8 cellular contexts compared by ENCODE assay signal in genomic region chr7:144391823-144392255, GRCh38. TPM values are rescaled to one million over a fixed set of nuclear protein-coding genes. Genes with fewer than 3 reads are reported as not detected.
DNase-seq lines count a peak whose midpoint lies in the region; ATAC-seq and TF ChIP-seq lines count a peak whose summit lies in the region.

No MANE protein-coding gene starts in this region.

- TF ChIP-seq CTCF in HL-60 (IDR thresholded peaks at IDR 0.05; ENCODE audit: insufficient read depth, low read length) (peak; percentile 50), lower lobe of right lung (IDR thresholded peaks at IDR 0.05) (peak; percentile 74), upper lobe of right lung (IDR thresholded peaks at IDR 0.05) (peak; percentile 69)

- H3K27me3 ChIP-seq in HL-60 (ENCODE audit: insufficient read depth, poor library complexity, severe bottlenecking) (no peaks in the 10 kb centered on the region), lower lobe of right lung (ENCODE audit: low read depth) (no peaks in the 10 kb centered on the region), upper lobe of right lung (no peaks in the 10 kb centered on the region)

- H3K27ac ChIP-seq in HL-60 (replicated peaks) (no peak overlapping the region), lower lobe of right lung (no peak overlapping the region), upper lobe of right lung (no peak overlapping the region)

- peaks cover 17% of the 10 kb centered on the region for H3K4me1 ChIP-seq in lower lobe of right lung
- no peaks in the 10 kb centered on the region for H3K4me1 ChIP-seq in upper lobe of right lung

- ATAC-seq in GM19455 (IDR thresholded peaks at IDR 0.05; ENCODE audit: unreplicated experiment) (peak; percentile 81), lower lobe of right lung (peak; percentile 76 to 83), upper lobe of right lung (peak; percentile 85)

- H3K36me3 ChIP-seq in lower lobe of right lung = no peaks in the 10 kb centered on the region
- H3K36me3 ChIP-seq in upper lobe of right lung = no peaks in the 10 kb centered on the region

- H3K4me3 ChIP-seq in HL-60 (replicated peaks; ENCODE audit: insufficient read depth, low read length) (no peak overlapping the region), lower lobe of right lung (no peak overlapping the region), upper lobe of right lung (no peak overlapping the region)

- H3K9me3 ChIP-seq in lower lobe of right lung (no peaks in the 10 kb centered on the region), upper lobe of right lung (no peaks in the 10 kb centered on the region)

- DNase-seq in NCI-H510A treated with DMSO at 0.1 percent for 48 hours (lab: John Stamatoyannopoulos, UW) = peak; percentile 26
- DNase-seq in NCI-H510A (lab: John Stamatoyannopoulos, UW) = no peak
- peak in 1 of 2 experiments; percentile 30 for DNase-seq in HL-60 (ENCODE audit: low read depth in 1 of 2, low spot score in 1 of 2)
- DNase-seq in RPMI7951 (ENCODE audit: low read depth) = peak; percentile 50
- DNase-seq in dermis blood vessel endothelial cell = peak; percentile 68
- DNase-seq in lower lobe of right lung = no peak
- DNase-seq in upper lobe of right lung = no peak

- intact Hi-C loops in lower lobe of right lung (cut with DNase I) (no loop called here), upper lobe of right lung (cut with DNase I) (no loop called here)

RNA-seq across cellular contexts. Expression of gene NOBOX, which starts 11.7 kb away (rescaled TPM):
- not detected in 2 replicates for total RNA-seq in RPMI7951 (2014; rRNA removed; shearing (Covaris generic))
- total RNA-seq in dermis blood vessel endothelial cell = not detected in 2 replicates
- total RNA-seq in lower lobe of right lung = not detected
- total RNA-seq in upper lobe of right lung = not detected

RNA-seq across cellular contexts. Expression of gene ARHGEF5, which starts 36.6 kb away (rescaled TPM):
- 1.1 and 1.4 TPM in 2 replicates for total RNA-seq in RPMI7951 (2014; rRNA removed; shearing (Covaris generic))
- total RNA-seq in dermis blood vessel endothelial cell = 0.17 and 0.28 TPM in 2 replicates
- 39.5 TPM for total RNA-seq in lower lobe of right lung
- total RNA-seq in upper lobe of right lung = 36.9 TPM

Comparison
In these comparisons a context has a peak if more than half of its experiments do, and no peak if none do; other contexts are left out.
1. DNase-seq: peak in NCI-H510A treated with DMSO at 0.1 percent for 48 hours (single experiment), RPMI7951 (single experiment) and dermis blood vessel endothelial cell (single experiment); none in NCI-H510A (single experiment), lower lobe of right lung (single experiment) and upper lobe of right lung (single experiment).
2. RNA of gene ARHGEF5, which starts 36.6 kb away (total RNA-seq): 39.5 TPM in lower lobe of right lung (single experiment) and 36.9 TPM in upper lobe of right lung (single experiment); 1.1 to 1.4 TPM in RPMI7951 and 0.17 to 0.28 TPM in dermis blood vessel endothelial cell; every median in the first group is over 10 times any median in the second.
3. Peak in every context shown above with its lines, with median percentiles within 50 percentile points of each other: ATAC-seq and CTCF ChIP-seq.